ENCODE assay signal across 8 cellular contexts in the genomic region with DNA sequence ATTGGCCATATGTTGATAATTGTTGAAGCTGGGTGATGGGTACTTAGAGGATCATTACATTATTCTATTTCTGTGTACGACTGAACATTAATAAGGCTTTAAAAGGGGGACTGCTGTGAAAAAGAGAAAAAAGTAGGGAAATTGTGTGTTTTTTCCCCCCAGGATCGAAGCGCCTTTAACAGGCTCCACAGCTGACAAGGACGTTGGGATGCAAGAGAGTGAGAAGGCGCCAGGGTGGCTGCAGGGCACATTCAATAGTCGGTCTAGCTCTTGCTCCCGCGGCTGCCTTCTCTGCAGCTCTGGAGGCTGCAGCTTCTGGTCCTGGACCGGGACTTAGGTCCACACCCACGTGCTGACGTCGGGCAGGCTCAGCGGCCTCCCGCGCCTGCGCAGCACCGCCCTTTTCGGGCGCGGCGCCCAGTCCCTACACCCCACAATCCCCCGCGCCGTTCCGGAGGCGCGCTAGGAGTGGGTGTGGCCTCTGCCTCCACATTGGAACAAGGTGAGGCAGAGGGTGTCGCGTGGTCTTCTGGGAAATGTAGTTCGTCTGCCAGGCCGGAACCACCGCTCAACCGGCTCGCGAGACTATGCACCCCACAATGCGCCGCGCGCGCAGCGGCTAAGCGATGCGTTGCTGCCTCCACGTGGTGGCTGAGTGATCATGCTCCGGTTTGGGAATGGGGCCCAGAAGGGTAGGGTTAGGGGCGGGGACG. TPM values are rescaled to one million over a fixed set of nuclear protein-coding genes. Genes with fewer than 3 reads are reported as not detected.
DNase-seq lines count a peak whose midpoint lies in the region; ATAC-seq, FAIRE-seq and TF ChIP-seq lines count a peak whose summit lies in the region.

No MANE protein-coding gene starts in this region.

- peak overlapping the region; percentile 58 for H3K27ac Mint-ChIP-seq in Calu3 (ENCODE audit: unreplicated experiment)
- H3K27ac Mint-ChIP-seq in endodermal cell: no peak overlapping the region

- H3K9me3 ChIP-seq in endodermal cell (ENCODE audit: control insufficient read depth, low read length) (no peaks in the 10 kb centered on the region), mesodermal cell (ENCODE audit: control insufficient read depth, low read length) (no peaks in the 10 kb centered on the region)

- H3K27ac ChIP-seq in endodermal cell (ENCODE audit: low read depth, low read length) (peak overlapping the region; percentile 58), mesodermal cell (ENCODE audit: low read depth, low read length, severe bottlenecking) (peak overlapping the region; percentile 53)

- H3K4me1 Mint-ChIP-seq in Calu3 (ENCODE audit: low read depth, unreplicated experiment): peaks cover 16% of the 10 kb centered on the region
- peaks cover 10% of the 10 kb centered on the region for H3K4me1 Mint-ChIP-seq in endodermal cell

- no peaks in the 10 kb centered on the region for H3K36me3 ChIP-seq in endodermal cell (ENCODE audit: control insufficient read depth, insufficient read depth, low read length)
- no peaks in the 10 kb centered on the region for H3K36me3 ChIP-seq in mesodermal cell (ENCODE audit: control insufficient read depth, insufficient read depth, low read length)

- 1% methylated on average over 19 to 47 of the region's 47 CpGs for WGBS in endodermal cell (ENCODE audit: insufficient coverage in 1 of 2, insufficient read length in 1 of 2), 2 experiments
- 1 to 2% methylated on average over 26 to 46 of the region's 47 CpGs for WGBS in mesodermal cell (ENCODE audit: insufficient coverage in 2 of 2), 2 experiments

- H3K9ac ChIP-seq in endodermal cell (ENCODE audit: extremely low read depth, low read length, poor library complexity, severe bottlenecking): no peak overlapping the region

- H3K36me3 Mint-ChIP-seq in Calu3 (ENCODE audit: insufficient read depth, unreplicated experiment) (peaks cover 13% of the 10 kb centered on the region), endodermal cell (ENCODE audit: low read depth) (no peaks in the 10 kb centered on the region)

- no TSS peak for BruUV-seq in Calu3 (replicated peaks; lab: Mats Ljungman, UMichigan)

- DNase-seq in Calu3 (peak; percentile 100), HTR-8/SVneo (ENCODE audit: insufficient read length, low spot score) (peak; percentile 99), NOMO-1 treated with DMSO at 0.1 percent for 48 hours (lab: John Stamatoyannopoulos, UW; ENCODE audit: unreplicated experiment) (peak; percentile 99), endodermal cell (peak; percentile 100)
- peak; percentile 98 for DNase-seq in activated CD8-positive, alpha-beta memory T cell treated with anti-CD3 and anti-CD28 coated beads, Interleukin-2, amount 50 U/mL, for 1 hour (ENCODE audit: extremely low read depth)
- DNase-seq in stimulated activated CD8-positive, alpha-beta memory T cell treated with anti-CD3 and anti-CD28 coated beads, Interleukin-15, amount 100 ng/mL, for 4 hours (ENCODE audit: low read depth in 2 of 2): peak; percentile 99

- intact Hi-C loops in Calu3 (cut with micrococcal nuclease; ENCODE audit: unreplicated experiment): loop anchor here (1.0 to 10.0 kb wide), 3 partner anchors 49 to 238 kb away; partner anchors contain the start of genes IGFLR1, LIN37, PSENEN and U2AF1L4

- peak; percentile 99 for FAIRE-seq in HTR-8/SVneo (lab: Jason Lieb, UNC)

- CTCF ChIA-PET in Calu3 (lab: Charles Lee): interaction anchor here (0.5 to 2.0 kb wide), 18 partner anchors 26 to 347 kb away, joined by 3 to 20 read pairs (median 3); partner anchors contain the start of genes ALKBH6, LIN37, PSENEN and THAP8

- H3K4me3 ChIP-seq in endodermal cell (ENCODE audit: low read length) (peak overlapping the region; percentile 88), mesodermal cell (ENCODE audit: extremely low read depth, insufficient read depth, low read length, poor library complexity, severe bottlenecking) (peak overlapping the region; percentile 30)

- H3K27me3 Mint-ChIP-seq in Calu3 (ENCODE audit: unreplicated experiment): peaks cover 16% of the 10 kb centered on the region
- no peaks in the 10 kb centered on the region for H3K27me3 Mint-ChIP-seq in endodermal cell (ENCODE audit: insufficient read depth)

- no peaks in the 10 kb centered on the region for H3K27me3 ChIP-seq in endodermal cell (ENCODE audit: control insufficient read depth, insufficient read depth, low read length, poor library complexity, severe bottlenecking)

- H3K4me1 ChIP-seq in endodermal cell (ENCODE audit: control insufficient read depth, insufficient read depth, low read length) (no peaks in the 10 kb centered on the region), mesodermal cell (ENCODE audit: control insufficient read depth, insufficient read depth, low read length, poor library complexity, severe bottlenecking) (no peaks in the 10 kb centered on the region)

- peak overlapping the region; percentile 69 for H3K4me3 Mint-ChIP-seq in Calu3 (ENCODE audit: low read depth, unreplicated experiment)
- H3K4me3 Mint-ChIP-seq in endodermal cell: peak overlapping the region; percentile 44

- H3K9me3 Mint-ChIP-seq in Calu3 (ENCODE audit: low read depth, unreplicated experiment): no peaks in the 10 kb centered on the region
- no peaks in the 10 kb centered on the region for H3K9me3 Mint-ChIP-seq in endodermal cell

- ATAC-seq in GM21367 (IDR thresholded peaks at IDR 0.05; ENCODE audit: unreplicated experiment): peak; percentile 88

- peak; percentile 89 for TF ChIP-seq CTCF in Calu3 (IDR thresholded peaks at IDR 0.05; ENCODE audit: unreplicated experiment)
- peak; percentile 88 for TF ChIP-seq CTCF in endodermal cell (conservative IDR thresholded peaks at IDR 0.05)

RNA-seq across cellular contexts. Expression of gene LRFN3, which starts 4.9 kb away (rescaled TPM):
- total RNA-seq in Calu3 (2022): 15.2 and 18.5 TPM in 2 replicates
- 10 to 100 TPM; 18.7 to 24.3 TPM for total RNA-seq in endodermal cell
- 29.1 TPM for polyA plus RNA-seq in endodermal cell (2013, experiment 1 of 2)
- 28.9 TPM for polyA plus RNA-seq in endodermal cell (2013, experiment 2 of 2)
- 23.4 TPM for polyA plus RNA-seq in mesodermal cell (2013, experiment 1 of 2)
- polyA plus RNA-seq in mesodermal cell (2013, experiment 2 of 2): 18.7 TPM

RNA-seq across cellular contexts. Expression of gene TYROBP, which starts 23.2 kb away (rescaled TPM):
- total RNA-seq in Calu3 (2022) (not detected in 2 replicates), endodermal cell (not detected)
- 0.64 TPM for polyA plus RNA-seq in endodermal cell (2013, experiment 1 of 2)
- not detected for polyA plus RNA-seq in endodermal cell (2013, experiment 2 of 2)
- 0.70 TPM for polyA plus RNA-seq in mesodermal cell (2013, experiment 1 of 2)
- polyA plus RNA-seq in mesodermal cell (2013, experiment 2 of 2): 0.76 TPM

RNA-seq across cellular contexts. Expression of gene HCST, which starts 29.0 kb away (rescaled TPM):
- not detected in 2 replicates for total RNA-seq in Calu3 (2022)
- total RNA-seq in endodermal cell: 1 to 10 TPM; 1.3 to 1.5 TPM
- polyA plus RNA-seq in endodermal cell (2013, experiment 1 of 2): not detected
- polyA plus RNA-seq in endodermal cell (2013, experiment 2 of 2): not detected
- 1.1 TPM for polyA plus RNA-seq in mesodermal cell (2013, experiment 1 of 2)
- 1.2 TPM for polyA plus RNA-seq in mesodermal cell (2013, experiment 2 of 2)

RNA-seq across cellular contexts. Expression of gene NFKBID, which starts 31.0 kb away (rescaled TPM):
- 14.9 and 15.6 TPM in 2 replicates for total RNA-seq in Calu3 (2022)
- 10 to 100 TPM; 20.8 to 24.4 TPM for total RNA-seq in endodermal cell
- 7.1 TPM for polyA plus RNA-seq in endodermal cell (2013, experiment 1 of 2)
- polyA plus RNA-seq in endodermal cell (2013, experiment 2 of 2): 5.4 TPM
- polyA plus RNA-seq in mesodermal cell (2013, experiment 1 of 2): 5.4 TPM
- 7.5 TPM for polyA plus RNA-seq in mesodermal cell (2013, experiment 2 of 2)

Comparison
In these comparisons a context has a peak if more than half of its experiments do, and no peak if none do; other contexts are left out.
1. Peak in every context shown above with its lines: DNase-seq, ATAC-seq, H3K4me3 ChIP-seq and H3K27ac ChIP-seq.